ENCODE assay signal across 2 cellular contexts in the genomic region with DNA sequence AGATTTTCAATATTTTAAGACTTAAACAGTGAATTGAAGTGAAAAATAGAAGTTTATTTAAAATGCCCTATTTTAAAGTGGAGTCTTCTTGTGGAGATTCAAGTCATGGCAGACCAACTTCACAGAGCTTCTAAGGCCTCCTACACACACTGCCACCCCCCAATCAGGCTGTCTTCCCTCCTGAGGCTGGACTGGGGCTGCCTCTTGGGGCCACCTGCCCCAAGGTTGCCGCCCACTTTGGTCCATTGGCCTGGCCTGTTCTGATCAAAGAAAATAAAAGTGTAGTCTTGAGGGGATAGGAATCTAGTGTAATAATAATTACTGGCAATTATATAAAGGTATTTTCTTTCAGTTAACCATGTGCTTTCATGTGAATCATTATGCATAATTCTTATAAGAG.
TF ChIP-seq lines count a peak whose summit lies in the region.

No MANE protein-coding gene starts in this region.

TF ChIP-seq in A549, 52 proteins besides CTCF, POLR2A, EP300 and RAD21:
- TF ChIP-seq, protein P1, sequence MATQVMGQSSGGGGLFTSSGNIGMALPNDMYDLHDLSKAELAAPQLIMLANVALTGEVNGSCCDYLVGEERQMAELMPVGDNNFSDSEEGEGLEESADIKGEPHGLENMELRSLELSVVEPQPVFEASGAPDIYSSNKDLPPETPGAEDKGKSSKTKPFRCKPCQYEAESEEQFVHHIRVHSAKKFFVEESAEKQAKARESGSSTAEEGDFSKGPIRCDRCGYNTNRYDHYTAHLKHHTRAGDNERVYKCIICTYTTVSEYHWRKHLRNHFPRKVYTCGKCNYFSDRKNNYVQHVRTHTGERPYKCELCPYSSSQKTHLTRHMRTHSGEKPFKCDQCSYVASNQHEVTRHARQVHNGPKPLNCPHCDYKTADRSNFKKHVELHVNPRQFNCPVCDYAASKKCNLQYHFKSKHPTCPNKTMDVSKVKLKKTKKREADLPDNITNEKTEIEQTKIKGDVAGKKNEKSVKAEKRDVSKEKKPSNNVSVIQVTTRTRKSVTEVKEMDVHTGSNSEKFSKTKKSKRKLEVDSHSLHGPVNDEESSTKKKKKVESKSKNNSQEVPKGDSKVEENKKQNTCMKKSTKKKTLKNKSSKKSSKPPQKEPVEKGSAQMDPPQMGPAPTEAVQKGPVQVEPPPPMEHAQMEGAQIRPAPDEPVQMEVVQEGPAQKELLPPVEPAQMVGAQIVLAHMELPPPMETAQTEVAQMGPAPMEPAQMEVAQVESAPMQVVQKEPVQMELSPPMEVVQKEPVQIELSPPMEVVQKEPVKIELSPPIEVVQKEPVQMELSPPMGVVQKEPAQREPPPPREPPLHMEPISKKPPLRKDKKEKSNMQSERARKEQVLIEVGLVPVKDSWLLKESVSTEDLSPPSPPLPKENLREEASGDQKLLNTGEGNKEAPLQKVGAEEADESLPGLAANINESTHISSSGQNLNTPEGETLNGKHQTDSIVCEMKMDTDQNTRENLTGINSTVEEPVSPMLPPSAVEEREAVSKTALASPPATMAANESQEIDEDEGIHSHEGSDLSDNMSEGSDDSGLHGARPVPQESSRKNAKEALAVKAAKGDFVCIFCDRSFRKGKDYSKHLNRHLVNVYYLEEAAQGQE (IDR thresholded peaks at IDR 0.05), result no peak
- no peak for TF ChIP-seq CHD4 (IDR thresholded peaks at IDR 0.05; ENCODE audit: borderline replicate concordance)
- no peak for TF ChIP-seq POLR2AphosphoS2 (conservative IDR thresholded peaks at IDR 0.05; ENCODE audit: low read length)
- no peak for TF ChIP-seq NFE2L2 (conservative IDR thresholded peaks at IDR 0.05; ENCODE audit: low read length)
- no peak for TF ChIP-seq HOXB13 (CRISPR knock-in tag; IDR thresholded peaks at IDR 0.05; ENCODE audit: low read depth)
- TF ChIP-seq HOXB5 (CRISPR knock-in tag; IDR thresholded peaks at IDR 0.05), result no peak
- TF ChIP-seq KDM5A (IDR thresholded peaks at IDR 0.05), result no peak
- TF ChIP-seq SMC3 (IDR thresholded peaks at IDR 0.05), result no peak
- TF ChIP-seq, protein P2, sequence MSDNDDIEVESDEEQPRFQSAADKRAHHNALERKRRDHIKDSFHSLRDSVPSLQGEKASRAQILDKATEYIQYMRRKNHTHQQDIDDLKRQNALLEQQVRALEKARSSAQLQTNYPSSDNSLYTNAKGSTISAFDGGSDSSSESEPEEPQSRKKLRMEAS (IDR thresholded peaks at IDR 0.05), result no peak
- TF ChIP-seq CBX8 (IDR thresholded peaks at IDR 0.05), result no peak
- TF ChIP-seq ZNF302 (CRISPR knock-in tag; IDR thresholded peaks at IDR 0.05), result no peak

TF ChIP-seq in GM12878, 131 proteins besides CTCF, POLR2A, EP300 and RAD21:
- TF ChIP-seq NR2C1 (IDR thresholded peaks at IDR 0.05) (no peak), NFYA (IDR thresholded peaks at IDR 0.05; ENCODE audit: borderline replicate concordance, low read depth, low read length) (no peak), BHLHE40 (IDR thresholded peaks at IDR 0.05; ENCODE audit: borderline replicate concordance in 1 of 2, low read depth in 2 of 2, low read length in 1 of 2) (no peak), LARP7 (IDR thresholded peaks at IDR 0.05) (no peak), RELA (IDR thresholded peaks at IDR 0.05; ENCODE audit: borderline replicate concordance, partially characterized antibody) (no peak), HDAC2 (IDR thresholded peaks at IDR 0.05) (no peak)
- TF ChIP-seq, protein P3, sequence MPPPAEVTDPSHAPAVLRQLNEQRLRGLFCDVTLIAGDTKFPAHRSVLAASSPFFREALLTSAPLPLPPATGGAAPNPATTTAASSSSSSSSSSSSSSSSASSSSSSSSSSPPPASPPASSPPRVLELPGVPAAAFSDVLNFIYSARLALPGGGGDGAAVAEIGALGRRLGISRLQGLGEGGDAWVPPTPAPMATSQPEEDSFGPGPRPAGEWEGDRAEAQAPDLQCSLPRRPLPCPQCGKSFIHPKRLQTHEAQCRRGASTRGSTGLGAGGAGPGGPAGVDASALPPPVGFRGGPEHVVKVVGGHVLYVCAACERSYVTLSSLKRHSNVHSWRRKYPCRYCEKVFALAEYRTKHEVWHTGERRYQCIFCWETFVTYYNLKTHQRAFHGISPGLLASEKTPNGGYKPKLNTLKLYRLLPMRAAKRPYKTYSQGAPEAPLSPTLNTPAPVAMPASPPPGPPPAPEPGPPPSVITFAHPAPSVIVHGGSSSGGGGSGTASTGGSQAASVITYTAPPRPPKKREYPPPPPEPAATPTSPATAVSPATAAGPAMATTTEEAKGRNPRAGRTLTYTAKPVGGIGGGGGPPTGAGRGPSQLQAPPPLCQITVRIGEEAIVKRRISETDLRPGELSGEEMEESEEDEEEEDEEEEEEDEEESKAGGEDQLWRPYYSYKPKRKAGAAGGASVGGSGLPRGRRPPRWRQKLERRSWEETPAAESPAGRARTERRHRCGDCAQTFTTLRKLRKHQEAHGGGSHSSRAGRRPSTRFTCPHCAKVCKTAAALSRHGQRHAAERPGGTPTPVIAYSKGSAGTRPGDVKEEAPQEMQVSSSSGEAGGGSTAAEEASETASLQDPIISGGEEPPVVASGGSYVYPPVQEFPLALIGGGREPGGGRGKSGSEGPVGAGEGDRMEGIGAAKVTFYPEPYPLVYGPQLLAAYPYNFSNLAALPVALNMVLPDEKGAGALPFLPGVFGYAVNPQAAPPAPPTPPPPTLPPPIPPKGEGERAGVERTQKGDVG (CRISPR knock-in tag; IDR thresholded peaks at IDR 0.05), result no peak
TF ChIP-seq in GM12878: peak in this region for 0.
